18 cellular contexts compared by ENCODE assay signal in the genomic region with DNA sequence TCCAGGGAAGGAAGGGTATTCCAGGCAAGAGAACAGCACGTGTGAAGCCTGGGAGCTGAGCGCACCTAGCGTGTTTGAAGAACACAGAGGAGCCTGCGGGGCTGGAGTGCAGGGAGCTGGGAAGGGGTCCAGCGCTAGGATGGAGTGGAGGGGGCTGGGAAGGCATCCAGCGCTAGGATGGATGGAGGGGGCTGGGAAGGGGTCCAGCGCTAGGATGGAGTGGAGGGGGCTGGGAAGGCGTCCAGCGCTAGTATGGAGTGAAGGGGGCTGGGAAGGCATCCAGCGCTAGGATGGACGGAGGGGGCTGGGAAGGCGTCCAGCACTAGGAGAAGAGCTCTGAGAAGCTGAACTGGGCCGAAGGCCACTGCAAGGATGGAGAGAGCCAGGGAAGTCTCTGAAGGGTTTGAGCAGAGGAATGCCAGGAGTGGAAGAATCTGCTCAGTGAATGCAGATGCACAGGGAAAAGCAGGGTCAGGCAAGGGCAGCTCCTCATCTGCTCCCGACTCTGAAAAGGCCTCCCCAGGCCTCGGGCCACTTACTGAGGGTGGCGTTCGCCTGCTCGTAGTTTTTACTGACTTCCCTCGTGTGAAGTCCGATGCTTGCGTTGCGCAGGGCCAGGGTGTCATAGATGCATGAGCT. TPM values are rescaled to one million over a fixed set of nuclear protein-coding genes. Genes with fewer than 3 reads are reported as not detected.
DNase-seq lines count a peak whose midpoint lies in the region; ATAC-seq and TF ChIP-seq lines count a peak whose summit lies in the region.
"Had no signal": no experiment of that assay in that cellular context is flagged by ENCODE, and none has a peak within 500 bp of the region (broad histone marks: within the 10 kb centered on the region; RNA-seq: fewer than 3 reads in every experiment).

No MANE protein-coding gene starts in this region.

- no peak for DNase-seq in Right ventricle myocardium inferior (ENCODE audit: missing footprints)
- no peak for DNase-seq in right atrium auricular region (ENCODE audit: low spot score)
- peak; percentile 45 for DNase-seq in globus pallidus (ENCODE audit: low spot score)
- DNase-seq in neural progenitor cell (ENCODE audit: low spot score) = no peak
- no peak for DNase-seq in activated T-cell treated with anti-CD3 and anti-CD28 coated beads, Interleukin-2, amount 50 U/mL, for 4 hours
- DNase-seq in GM10248 (ENCODE audit: extremely low spot score) = no peak
- no peak for DNase-seq in T-helper 2 cell treated with Interferon-gamma antibody and Interleukin-4, amounts not matched to agents 5 μg/mL and 100 μg/mL, for 36 hours (ENCODE audit: low spot score)
- DNase-seq: activated gamma-delta T cell treated with Interleukin-2 at 50 U/mL for 16 hours, Calu3, HCEC 1CT, KBM-7, naive B cell, NCI-H82, SHP77, small intestine had no signal

- H3K9me3 Mint-ChIP-seq in neural progenitor cell = no peaks in the 10 kb centered on the region
- H3K9me3 Mint-ChIP-seq in activated T-cell treated with anti-CD3 and anti-CD28 coated beads, Interleukin-2, amount 50 U/mL, for 4 hours = no peaks in the 10 kb centered on the region
- H3K9me3 Mint-ChIP-seq in T-helper 2 cell treated with Interferon-gamma antibody and Interleukin-4, amounts not matched to agents 5 μg/mL and 100 μg/mL, for 36 hours = no peaks in the 10 kb centered on the region
- H3K9me3 Mint-ChIP-seq: naive B cell had no signal

- H3K9me3 ChIP-seq in right atrium auricular region (no peaks in the 10 kb centered on the region), neural progenitor cell (ENCODE audit: low read depth) (no peaks in the 10 kb centered on the region)

- no peaks in the 10 kb centered on the region for H3K36me3 ChIP-seq in right atrium auricular region
- H3K36me3 ChIP-seq in neural progenitor cell = no peaks in the 10 kb centered on the region
- H3K36me3 ChIP-seq: cardiac muscle cell had no signal

- H2AFZ ChIP-seq in neural progenitor cell (replicated peaks) = no peak overlapping the region

- H3K27me3 ChIP-seq in right atrium auricular region (no peaks in the 10 kb centered on the region), neural progenitor cell (no peaks in the 10 kb centered on the region)
- H3K27me3 ChIP-seq: cardiac muscle cell had no signal

- no peaks in the 10 kb centered on the region for H3K4me1 Mint-ChIP-seq in neural progenitor cell
- H3K4me1 Mint-ChIP-seq in activated T-cell treated with anti-CD3 and anti-CD28 coated beads, Interleukin-2, amount 50 U/mL, for 4 hours (ENCODE audit: low read depth) = no peaks in the 10 kb centered on the region
- peaks cover 11% of the 10 kb centered on the region for H3K4me1 Mint-ChIP-seq in T-helper 2 cell treated with Interferon-gamma antibody and Interleukin-4, amounts not matched to agents 5 μg/mL and 100 μg/mL, for 36 hours (ENCODE audit: low read depth)

- no peak overlapping the region for H3K27ac ChIP-seq in right atrium auricular region
- H3K27ac ChIP-seq in neural progenitor cell = no peak overlapping the region
- H3K27ac ChIP-seq: cardiac muscle cell had no signal

- ATAC-seq in Right ventricle myocardium inferior = peak; percentile 79
- ATAC-seq in activated T-cell treated with anti-CD3 and anti-CD28 coated beads, Interleukin-2, amount 50 U/mL, for 4 hours = no peak
- ATAC-seq in GM18870 (IDR thresholded peaks at IDR 0.05; ENCODE audit: unreplicated experiment) = no peak

- peak overlapping the region; percentile 76 for H3K27ac Mint-ChIP-seq in neural progenitor cell
- no peak overlapping the region for H3K27ac Mint-ChIP-seq in T-helper 2 cell treated with Interferon-gamma antibody and Interleukin-4, amounts not matched to agents 5 μg/mL and 100 μg/mL, for 36 hours
- H3K27ac Mint-ChIP-seq: naive B cell had no signal

- H3K4me2 ChIP-seq in neural progenitor cell = no peak overlapping the region

- H3F3A ChIP-seq in neural progenitor cell (ENCODE audit: low read depth) = no peaks in the 10 kb centered on the region

- H3K4me3 ChIP-seq in right atrium auricular region = no peak overlapping the region
- no peak overlapping the region for H3K4me3 ChIP-seq in neural progenitor cell
- H3K4me3 ChIP-seq: cardiac muscle cell had no signal

- TF ChIP-seq CTCF in right atrium auricular region (IDR thresholded peaks at IDR 0.05) (no peak), neural progenitor cell (IDR thresholded peaks at IDR 0.05) (no peak), GM10248 (IDR thresholded peaks at IDR 0.05; ENCODE audit: control extremely low read depth, extremely low read depth, low read depth, missing control alignments) (no peak)

- POLR2A ChIA-PET in GM10248 (lab: Yijun Ruan, JAX) = no interaction called here

- H3K4me1 ChIP-seq in right atrium auricular region (peaks cover 0 to 10% of the 10 kb centered on the region in 2 donors), neural progenitor cell (no peaks in the 10 kb centered on the region)

- no peak overlapping the region for H3K4me3 Mint-ChIP-seq in neural progenitor cell
- H3K4me3 Mint-ChIP-seq in activated T-cell treated with anti-CD3 and anti-CD28 coated beads, Interleukin-2, amount 50 U/mL, for 4 hours = no peak overlapping the region
- no peak overlapping the region for H3K4me3 Mint-ChIP-seq in T-helper 2 cell treated with Interferon-gamma antibody and Interleukin-4, amounts not matched to agents 5 μg/mL and 100 μg/mL, for 36 hours

- CTCF ChIA-PET in GM10248 (lab: Yijun Ruan, JAX) = interaction anchor here (1.8 kb wide), 1 partner anchor 13 kb away, joined by 4 read pairs; no protein-coding TSS in a partner anchor

- no peaks in the 10 kb centered on the region for H3K36me3 Mint-ChIP-seq in neural progenitor cell
- H3K36me3 Mint-ChIP-seq in activated T-cell treated with anti-CD3 and anti-CD28 coated beads, Interleukin-2, amount 50 U/mL, for 4 hours (ENCODE audit: insufficient read depth) = no peaks in the 10 kb centered on the region
- no peaks in the 10 kb centered on the region for H3K36me3 Mint-ChIP-seq in T-helper 2 cell treated with Interferon-gamma antibody and Interleukin-4, amounts not matched to agents 5 μg/mL and 100 μg/mL, for 36 hours (ENCODE audit: low read depth)

- intact Hi-C loops in Right ventricle myocardium inferior (cut with DNase I) = no loop called here

- no peaks in the 10 kb centered on the region for H3K79me2 ChIP-seq in neural progenitor cell (ENCODE audit: low read depth)

- H4K20me1 ChIP-seq in neural progenitor cell (ENCODE audit: low read depth) = no peaks in the 10 kb centered on the region

- peaks cover 2% of the 10 kb centered on the region for H3K27me3 Mint-ChIP-seq in neural progenitor cell (ENCODE audit: insufficient read depth, low read depth)
- H3K27me3 Mint-ChIP-seq in activated T-cell treated with anti-CD3 and anti-CD28 coated beads, Interleukin-2, amount 50 U/mL, for 4 hours (ENCODE audit: low read depth) = peaks cover 49% of the 10 kb centered on the region
- peaks cover 44% of the 10 kb centered on the region for H3K27me3 Mint-ChIP-seq in T-helper 2 cell treated with Interferon-gamma antibody and Interleukin-4, amounts not matched to agents 5 μg/mL and 100 μg/mL, for 36 hours (ENCODE audit: low read depth)

- no peak overlapping the region for H3K9ac ChIP-seq in neural progenitor cell

RNA-seq across cellular contexts. Expression of gene MUC20, which starts 39.7 kb away (rescaled TPM):
- total RNA-seq in Right ventricle myocardium inferior (4.6 TPM), right atrium auricular region (1 to 10 TPM; 3.4 to 5.0 TPM), neural progenitor cell (ENCODE audit: low replicate concordance) (0.17 TPM in 1 of 2 replicates, not detected in the other)
- under 1 TPM; 0.63 to 0.95 (median 0.63) TPM for total RNA-seq in activated T-cell treated with anti-CD3 and anti-CD28 coated beads, Interleukin-2, amount 50 U/mL, for 4 hours
- total RNA-seq: glomerular endothelial cell had no signal

RNA-seq across cellular contexts. Expression of gene MUC4, which starts 51.3 kb away (rescaled TPM):
- not detected for total RNA-seq in Right ventricle myocardium inferior
- under 1 TPM in 1 of 2 donors, not detected in 1; 0.12 TPM for total RNA-seq in right atrium auricular region
- 0.53 TPM in 1 of 2 replicates, not detected in the other for total RNA-seq in neural progenitor cell (ENCODE audit: low replicate concordance)
- under 1 TPM; 0.08 to 0.24 (median 0.13) TPM for total RNA-seq in activated T-cell treated with anti-CD3 and anti-CD28 coated beads, Interleukin-2, amount 50 U/mL, for 4 hours
- total RNA-seq: cardiac muscle cell had no signal
